ENCODE assay signal across 15 cellular contexts in genomic region chr11:129418039-129418438, GRCh38. TPM values are rescaled to one million over a fixed set of nuclear protein-coding genes. Genes with fewer than 3 reads are reported as not detected.
A peak's percentile ranks its signal among the peaks of the same experiment; 100 is the strongest.
DNase-seq lines count a peak whose midpoint lies in the region; ATAC-seq and FAIRE-seq lines count a peak whose summit lies in the region.
"Had no signal": no experiment of that assay in that cellular context is flagged by ENCODE, and none has a peak within 500 bp of the region (broad histone marks: within the 10 kb centered on the region; RNA-seq: fewer than 3 reads in every experiment).

No MANE protein-coding gene starts in this region.

- H3K9me3 ChIP-seq in small intestine (ENCODE audit: control insufficient read depth, low read depth): no peaks in the 10 kb centered on the region
- H3K9me3 ChIP-seq: left lung, ovary had no signal

- 5 to 34% (median 29%) methylated on average over 4 of the region's 4 CpGs for WGBS in small intestine, 3 donors

- H3K4me3 ChIP-seq in small intestine (ENCODE audit: low read depth in 1 of 2, low read length in 2 of 2): no peak overlapping the region
- H3K4me3 ChIP-seq: left lung, ovary, PC-9 had no signal

- no peaks in the 10 kb centered on the region for H3K36me3 ChIP-seq in small intestine (ENCODE audit: control insufficient read depth in 2 of 2, insufficient read depth in 2 of 2, low read length in 2 of 2)
- H3K36me3 ChIP-seq: left lung, ovary had no signal

- H3K27ac ChIP-seq in small intestine (ENCODE audit: low read depth in 1 of 2, low read length in 1 of 2): peak overlapping the region; percentile 57 to 77
- H3K27ac ChIP-seq: foreskin keratinocyte, left lung, ovary, PC-9 had no signal

- peak; percentile 41 for DNase-seq in NK-92 treated with Interleukin-12 subunit alpha and Interleukin-12 subunit beta, amount 100 ng/mL, for 24 hours (lab: John Stamatoyannopoulos, UW)
- DNase-seq in NK-92 (lab: John Stamatoyannopoulos, UW; ENCODE audit: unreplicated experiment) (no peak), small intestine (peak; percentile 92), Kasumi-1 (lab: John Stamatoyannopoulos, UW) (no peak), kidney glomerular epithelial cell (lab: John Stamatoyannopoulos, UW) (no peak)
- DNase-seq: cortex of kidney; foreskin keratinocyte; left lung; NCI-H146; ovary; stimulated activated CD4-positive, alpha-beta T cell treated with anti-CD3 and anti-CD28 coated beads, Interleukin-4, amount 100 ng/mL, for 1 hour had no signal

- no peak for FAIRE-seq in small intestine (lab: Jason Lieb, UNC)

- H3K4me1 ChIP-seq in small intestine (ENCODE audit: control insufficient read depth in 2 of 2, insufficient read depth in 1 of 2, low read depth in 1 of 2, low read length in 1 of 2): peaks cover 11 to 22% of the 10 kb centered on the region in 2 donors
- H3K4me1 ChIP-seq: foreskin keratinocyte, left lung had no signal

- ATAC-seq in GM21619 (IDR thresholded peaks at IDR 0.05; ENCODE audit: unreplicated experiment) (peak; percentile 66), HG03469 (IDR thresholded peaks at IDR 0.05; ENCODE audit: unreplicated experiment) (peak; percentile 87), GM21825 (IDR thresholded peaks at IDR 0.05; ENCODE audit: unreplicated experiment) (no peak)
- ATAC-seq: foreskin keratinocyte, left lung had no signal

- no peaks in the 10 kb centered on the region for H3K27me3 ChIP-seq in small intestine (ENCODE audit: control insufficient read depth in 2 of 2, insufficient read depth in 2 of 2, low read length in 2 of 2)
- H3K27me3 ChIP-seq: foreskin keratinocyte, left lung, ovary had no signal

RNA-seq across cellular contexts. Expression of gene BARX2, which starts 42.4 kb away (rescaled TPM):
- 10 to 100 TPM; 12.2 to 19.5 (median 18.8) TPM for polyA plus RNA-seq in small intestine

Comparison
In these comparisons a context has a peak if more than half of its experiments do, and no peak if none do; other contexts are left out.
1. DNase-seq: peak in NK-92 treated with Interleukin-12 subunit alpha and Interleukin-12 subunit beta, amount 100 ng/mL, for 24 hours (single experiment) and small intestine (single experiment); none in NK-92 (single experiment), Kasumi-1 (0 of 2) and kidney glomerular epithelial cell (single experiment).